ENCODE assay signal across 36 cellular contexts in the genomic region with DNA sequence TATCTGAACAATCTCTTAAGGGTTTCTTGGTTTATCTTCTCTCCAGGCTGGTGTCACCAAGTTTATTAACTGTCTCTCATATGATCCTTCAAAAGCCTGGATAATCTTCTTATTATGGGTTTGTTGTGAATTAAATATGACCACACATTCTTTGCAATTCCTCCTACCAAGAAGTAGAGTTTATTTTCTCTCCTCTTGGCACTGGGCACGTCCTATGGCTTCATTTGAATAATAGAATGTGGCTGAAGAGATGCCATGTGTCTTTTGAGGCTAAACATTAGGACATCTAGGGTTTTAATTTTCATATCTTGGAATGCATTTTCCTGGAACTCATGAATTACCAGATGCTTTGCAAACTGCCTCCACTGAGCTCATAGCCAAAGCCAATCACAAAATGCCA. TPM values are rescaled to one million over a fixed set of nuclear protein-coding genes. Genes with fewer than 3 reads are reported as not detected.
"Had no signal": no experiment of that assay in that cellular context is flagged by ENCODE, and none has a peak within 500 bp of the region (broad histone marks: within the 10 kb centered on the region; RNA-seq: fewer than 3 reads in every experiment).

No MANE protein-coding gene starts in this region.

- H2AFZ ChIP-seq: neural progenitor cell, parathyroid adenoma had no signal

- H3K9me3 Mint-ChIP-seq: immature natural killer cell; mesothelial cell of epicardium; naive B cell; natural killer cell; nephron progenitor cell; neural progenitor cell; stimulated activated effector memory CD8-positive, alpha-beta T cell treated with anti-CD3 and anti-CD28 coated beads, Interleukin-12 subunit alpha, Interleukin-12 subunit beta, amount 100 ng/mL, for 72 hours; stimulated activated naive CD8-positive, alpha-beta T cell treated with anti-CD3 and anti-CD28 coated beads, Interleukin-15, Interleukin-2, amounts not matched to agents 100 ng/mL and 50 ng/mL, for 24 hours had no signal

- H3K9ac ChIP-seq: neural progenitor cell, parathyroid adenoma had no signal

- H3K4me2 ChIP-seq: neural progenitor cell had no signal

- H3K79me2 ChIP-seq: parathyroid adenoma had no signal

- H3K4me3 ChIP-seq: left lung, lower lobe of right lung, neural progenitor cell, right atrium auricular region, right lobe of liver, skin epidermis, suprapubic skin, thoracic aorta, tibial artery, upper lobe of right lung had no signal

- H3K4me1 Mint-ChIP-seq: naive B cell; nephron progenitor cell; neural progenitor cell; stimulated activated effector memory CD8-positive, alpha-beta T cell treated with anti-CD3 and anti-CD28 coated beads, Interleukin-12 subunit alpha, Interleukin-12 subunit beta, amount 100 ng/mL, for 72 hours had no signal

- H3K27ac ChIP-seq: left lung, lower lobe of right lung, neural progenitor cell, neutrophil, parathyroid adenoma, right atrium auricular region, right lobe of liver, skin epidermis, suprapubic skin, thoracic aorta, tibial artery, upper lobe of right lung had no signal

- H3K27ac Mint-ChIP-seq: immature natural killer cell; mesothelial cell of epicardium; natural killer cell; nephron progenitor cell; neural progenitor cell; stimulated activated effector memory CD8-positive, alpha-beta T cell treated with anti-CD3 and anti-CD28 coated beads, Interleukin-12 subunit alpha, Interleukin-12 subunit beta, amount 100 ng/mL, for 72 hours; stimulated activated naive CD8-positive, alpha-beta T cell treated with anti-CD3 and anti-CD28 coated beads, Interleukin-15, Interleukin-2, amounts not matched to agents 100 ng/mL and 50 ng/mL, for 24 hours had no signal

- H3K36me3 ChIP-seq: left lung, lower lobe of right lung, neural progenitor cell, neutrophil, right atrium auricular region, right lobe of liver, suprapubic skin, thoracic aorta, tibial artery, upper lobe of right lung had no signal

- H3K4me3 Mint-ChIP-seq: immature natural killer cell; mesothelial cell of epicardium; naive B cell; natural killer cell; nephron progenitor cell; neural progenitor cell; stimulated activated effector memory CD8-positive, alpha-beta T cell treated with anti-CD3 and anti-CD28 coated beads, Interleukin-12 subunit alpha, Interleukin-12 subunit beta, amount 100 ng/mL, for 72 hours; stimulated activated naive CD8-positive, alpha-beta T cell treated with anti-CD3 and anti-CD28 coated beads, Interleukin-15, Interleukin-2, amounts not matched to agents 100 ng/mL and 50 ng/mL, for 24 hours had no signal

- DNase-seq: hypothalamus; immature natural killer cell; kidney; left colon; left lung; lower lobe of right lung; mammary epithelial cell; mesenchymal stem cell; naive B cell; natural killer cell; nephron progenitor cell; occipital lobe; right lobe of liver; stimulated activated CD4-positive, alpha-beta T cell treated with anti-CD3 and anti-CD28 coated beads, Interleukin-4, amount 100 ng/mL, for 24 hours; stimulated activated naive CD4-positive, alpha-beta T cell; tibial artery; trophoblast cell; upper lobe of right lung had no signal

- H3K36me3 Mint-ChIP-seq: immature natural killer cell; mesothelial cell of epicardium; naive B cell; natural killer cell; neural progenitor cell; stimulated activated effector memory CD8-positive, alpha-beta T cell treated with anti-CD3 and anti-CD28 coated beads, Interleukin-12 subunit alpha, Interleukin-12 subunit beta, amount 100 ng/mL, for 72 hours had no signal

- H3K4me1 ChIP-seq: left lung, parathyroid adenoma, right atrium auricular region, suprapubic skin, tibial artery, upper lobe of right lung had no signal

- H3K27me3 ChIP-seq: left lung, neural progenitor cell, neutrophil, right atrium auricular region, right lobe of liver, suprapubic skin, tibial artery, upper lobe of right lung had no signal

- H3K9me3 ChIP-seq: left lung, lower lobe of right lung, neutrophil, right atrium auricular region, right lobe of liver, suprapubic skin, thoracic aorta, tibial artery, upper lobe of right lung had no signal

- ATAC-seq: left colon; left lung; lower lobe of right lung; natural killer cell; right lobe of liver; stimulated activated effector memory CD8-positive, alpha-beta T cell treated with anti-CD3 and anti-CD28 coated beads, Interleukin-12 subunit alpha, Interleukin-12 subunit beta, amount 100 ng/mL, for 72 hours; upper lobe of right lung had no signal

- FAIRE-seq: kidney, urothelium cell line had no signal

RNA-seq across cellular contexts. Expression of gene SCGB3A2, which starts 20.0 kb away (rescaled TPM):
- total RNA-seq: kidney, left colon, liver, mammary epithelial cell, mesothelial cell of epicardium, mononuclear cell, occipital lobe, osteocyte, posterior vena cava, pulmonary artery endothelial cell, renal cortical epithelial cell, right atrium auricular region, right lobe of liver, subcutaneous adipose tissue, suprapubic skin, thoracic aorta had no signal
- polyA plus RNA-seq: immature natural killer cell, liver, mammary epithelial cell had no signal

RNA-seq across cellular contexts. Expression of gene SPINK1, which starts 27.0 kb away (rescaled TPM):
- total RNA-seq: lower lobe of right lung, mammary epithelial cell, natural killer cell, occipital lobe, osteocyte, pulmonary artery endothelial cell, right atrium auricular region, subcutaneous adipose tissue, upper lobe of right lung had no signal
- polyA plus RNA-seq: immature natural killer cell, mammary epithelial cell had no signal

RNA-seq across cellular contexts. Expression of gene C5orf46, which starts 47.8 kb away (rescaled TPM):
- total RNA-seq: kidney, left colon, left lung, liver, lower lobe of right lung, mononuclear cell, natural killer cell, occipital lobe, osteocyte, pulmonary artery endothelial cell, subcutaneous adipose tissue, upper lobe of right lung had no signal
- polyA plus RNA-seq: immature natural killer cell, liver had no signal
